ENCODE assay signal across 7 cellular contexts in genomic region chr17:78748730-78749317, GRCh38. TPM values are rescaled to one million over a fixed set of nuclear protein-coding genes. Genes with fewer than 3 reads are reported as not detected.
DNase-seq lines count a peak whose midpoint lies in the region; ATAC-seq and TF ChIP-seq lines count a peak whose summit lies in the region.

No MANE protein-coding gene starts in this region.

- H2BK15ac ChIP-seq in neuronal stem cell (ENCODE audit: low read length): no peak overlapping the region

- H3K14ac ChIP-seq in neuronal stem cell (ENCODE audit: low read length): no peak overlapping the region

- no peak overlapping the region for H2AFZ ChIP-seq in OCI-LY7 (ENCODE audit: low read length)
- no peak overlapping the region for H2AFZ ChIP-seq in neuronal stem cell (ENCODE audit: low read length)

- ATAC-seq in GM21723 (IDR thresholded peaks at IDR 0.05; ENCODE audit: unreplicated experiment): peak; percentile 52
- ATAC-seq in activated T-helper 17 cell treated with anti-CD3 and anti-CD28 coated beads, Interleukin-2, amount 50 U/mL, for 72 hours (replicated peaks): peak; percentile 74
- ATAC-seq in heart right ventricle: peak; percentile 74 to 87 (median 78)
- ATAC-seq in WTC11: no peak

- POLR2A ChIA-PET in OCI-LY7 (lab: Charles Lee) (interaction anchor here (1.4 to 3.0 kb wide), 4 partner anchors 9 to 32 kb away, joined by 6 to 9 read pairs (median 8); no protein-coding TSS in a partner anchor), WTC11 (lab: Charles Lee) (no interaction called here)

- no TSS peak for BruUV-seq in OCI-LY7 (replicated peaks; lab: Mats Ljungman, UMichigan)

- no peak overlapping the region for H4K91ac ChIP-seq in neuronal stem cell (ENCODE audit: low read depth, low read length, poor library complexity)

- no peak overlapping the region for H3K4ac ChIP-seq in neuronal stem cell (ENCODE audit: low read length)

- H3K4me3 Mint-ChIP-seq in activated T-helper 17 cell treated with anti-CD3 and anti-CD28 coated beads, Interleukin-2, amount 50 U/mL, for 72 hours: peak overlapping the region; percentile 84
- no peak overlapping the region for H3K4me3 Mint-ChIP-seq in WTC11

- peak overlapping the region; percentile 42 for H3K27ac ChIP-seq in OCI-LY7 (ENCODE audit: low read depth, low read length, poor library complexity, severe bottlenecking)
- H3K27ac ChIP-seq in heart right ventricle: peak overlapping the region; percentile 12 to 87 (median 60)
- no peak overlapping the region for H3K27ac ChIP-seq in neuronal stem cell (replicated peaks; ENCODE audit: low read length)

- intact Hi-C loops in OCI-LY7 (cut with micrococcal nuclease; ENCODE audit: unreplicated experiment): loop anchor here (5.0 kb wide), 1 partner anchor 252 kb away; no protein-coding TSS in a partner anchor
- intact Hi-C loops in heart right ventricle (cut with DNase I): loop anchor here in 5 of 10 donors (5.0 kb wide), 4 partner anchors 33 to 252 kb away; partner anchors contain the start of gene CYTH1 (in 2 of the 5)

- no peaks in the 10 kb centered on the region for H3K9me3 Mint-ChIP-seq in activated T-helper 17 cell treated with anti-CD3 and anti-CD28 coated beads, Interleukin-2, amount 50 U/mL, for 72 hours
- no peaks in the 10 kb centered on the region for H3K9me3 Mint-ChIP-seq in WTC11

- H3K9me3 ChIP-seq in OCI-LY7 (ENCODE audit: low read length): no peaks in the 10 kb centered on the region
- H3K9me3 ChIP-seq in heart right ventricle: no peaks in the 10 kb centered on the region
- H3K9me3 ChIP-seq in neuronal stem cell (replicated peaks in 1 of 2; ENCODE audit: control insufficient read depth in 2 of 2, insufficient read depth in 1 of 2, low read depth in 1 of 2, low read length in 2 of 2): no peaks in the 10 kb centered on the region

- WGBS in heart right ventricle, 2 donors: 77 to 78% methylated on average over 8 of the region's 8 CpGs
- no CpG with 5 or more reads among the region's 8 CpGs for WGBS in neuronal stem cell (ENCODE audit: extremely low coverage in 2 of 2, insufficient read length in 2 of 2, insufficient replicate concordance in 1 of 2), 2 donors

- H3K27me3 Mint-ChIP-seq in activated T-helper 17 cell treated with anti-CD3 and anti-CD28 coated beads, Interleukin-2, amount 50 U/mL, for 72 hours: no peaks in the 10 kb centered on the region
- H3K27me3 Mint-ChIP-seq in WTC11 (ENCODE audit: low read depth): no peaks in the 10 kb centered on the region

- H3K27me3 ChIP-seq in heart right ventricle (no peaks in the 10 kb centered on the region), neuronal stem cell (ENCODE audit: control insufficient read depth in 3 of 3, insufficient read depth in 3 of 3, low read depth in 1 of 3, low read length in 3 of 3) (no peaks in the 10 kb centered on the region)

- peaks cover 99% of the 10 kb centered on the region for H3K79me2 ChIP-seq in OCI-LY7 (ENCODE audit: insufficient read depth, low read depth, low read length)

- CTCF ChIA-PET in OCI-LY7 (lab: Charles Lee; ENCODE audit: unreplicated experiment): interaction anchor here (0.5 kb wide), 1 partner anchor 377 kb away, joined by 4 read pairs; no protein-coding TSS in a partner anchor
- CTCF ChIA-PET in WTC11 (lab: Charles Lee): no interaction called here

- peak; percentile 53 for DNase-seq in OCI-LY7 (ENCODE audit: low spot score)
- peak; percentile 48 to 53 for DNase-seq in heart right ventricle
- DNase-seq in stimulated activated CD4-positive, alpha-beta T cell treated with anti-CD3 and anti-CD28 coated beads, Interleukin-4, amount 100 ng/mL, for 4 hours: peak; percentile 44 to 74
- DNase-seq in neuronal stem cell (ENCODE audit: low spot score): no peak
- no peak for DNase-seq in WTC11 (ENCODE audit: low spot score)

- no peak overlapping the region for H4K8ac ChIP-seq in neuronal stem cell (ENCODE audit: low read depth, low read length)

- H3K36me3 ChIP-seq in OCI-LY7 (ENCODE audit: insufficient read depth, low read length) (no peaks in the 10 kb centered on the region), heart right ventricle (peaks cover 0 to 6% (median 0%) of the 10 kb centered on the region in 9 donors), neuronal stem cell (replicated peaks in 1 of 2; ENCODE audit: control insufficient read depth in 2 of 2, insufficient read depth in 2 of 2, low read length in 2 of 2) (no peaks in the 10 kb centered on the region)

- H3K4me1 Mint-ChIP-seq in activated T-helper 17 cell treated with anti-CD3 and anti-CD28 coated beads, Interleukin-2, amount 50 U/mL, for 72 hours: peaks cover 67% of the 10 kb centered on the region
- peaks cover 31% of the 10 kb centered on the region for H3K4me1 Mint-ChIP-seq in WTC11

- peaks cover 82% of the 10 kb centered on the region for H3K4me1 ChIP-seq in OCI-LY7 (ENCODE audit: insufficient read depth, low read length, poor library complexity, severe bottlenecking)
- peaks cover 7 to 93% (median 57%) of the 10 kb centered on the region in 9 donors for H3K4me1 ChIP-seq in heart right ventricle
- H3K4me1 ChIP-seq in neuronal stem cell (ENCODE audit: control insufficient read depth in 2 of 2, insufficient read depth in 1 of 2, low read depth in 1 of 2, low read length in 2 of 2): peaks cover 0 to 2% of the 10 kb centered on the region in 2 donors

- peaks cover 73% of the 10 kb centered on the region for H3K36me3 Mint-ChIP-seq in activated T-helper 17 cell treated with anti-CD3 and anti-CD28 coated beads, Interleukin-2, amount 50 U/mL, for 72 hours (ENCODE audit: low read depth)
- no peaks in the 10 kb centered on the region for H3K36me3 Mint-ChIP-seq in WTC11

- H3K9me2 ChIP-seq in OCI-LY7 (ENCODE audit: insufficient read depth, low read length): no peaks in the 10 kb centered on the region

- H3K27ac Mint-ChIP-seq in activated T-helper 17 cell treated with anti-CD3 and anti-CD28 coated beads, Interleukin-2, amount 50 U/mL, for 72 hours: peak overlapping the region; percentile 100
- no peak overlapping the region for H3K27ac Mint-ChIP-seq in WTC11

- H3K79me1 ChIP-seq in neuronal stem cell (ENCODE audit: low read depth, low read length): peaks cover under 1% of the 10 kb centered on the region

- H2BK12ac ChIP-seq in neuronal stem cell (ENCODE audit: low read length): no peak overlapping the region

- no peak overlapping the region for H2BK5ac ChIP-seq in neuronal stem cell (ENCODE audit: low read length)

- no peak overlapping the region for H2AK5ac ChIP-seq in neuronal stem cell (ENCODE audit: low read depth, low read length)

- H3K4me2 ChIP-seq in OCI-LY7 (ENCODE audit: low read length) (peak overlapping the region; percentile 74), neuronal stem cell (ENCODE audit: insufficient read depth, low read length, poor library complexity, severe bottlenecking) (no peak overlapping the region)

- H4K20me1 ChIP-seq in OCI-LY7 (ENCODE audit: insufficient read depth, low read length): peaks cover 4% of the 10 kb centered on the region; the same call in 1 of the 2 replicates

- no peak overlapping the region for H3K18ac ChIP-seq in neuronal stem cell (ENCODE audit: low read length)

- no peak for TF ChIP-seq CTCF in OCI-LY7 (conservative IDR thresholded peaks at IDR 0.05; ENCODE audit: low read length)
- TF ChIP-seq CTCF in heart right ventricle (IDR thresholded peaks at IDR 0.05): no peak
- no peak for TF ChIP-seq CTCF in WTC11 (IDR thresholded peaks at IDR 0.05)

- H2BK120ac ChIP-seq in neuronal stem cell (ENCODE audit: low read depth, low read length): no peak overlapping the region

- no peak overlapping the region for H3K9ac ChIP-seq in neuronal stem cell (ENCODE audit: low read depth, low read length, poor library complexity)

- H3K4me3 ChIP-seq in OCI-LY7 (ENCODE audit: low read depth, low read length, poor library complexity, severe bottlenecking) (peak overlapping the region; percentile 55), heart right ventricle (peak overlapping the region in 2 of 10 donors; percentile 7 to 16), neuronal stem cell (ENCODE audit: low read length in 2 of 2) (no peak overlapping the region)

- H3K23ac ChIP-seq in neuronal stem cell (ENCODE audit: low read depth, low read length, poor library complexity): no peak overlapping the region

TF ChIP-seq in WTC11, 78 proteins besides CTCF, POLR2A, EP300 and RAD21:
- TF ChIP-seq TCF7 (CRISPR knock-in tag; IDR thresholded peaks at IDR 0.05; ENCODE audit: low read depth) (no peak), JUN (CRISPR knock-in tag; IDR thresholded peaks at IDR 0.05) (no peak), ZNF671 (CRISPR knock-in tag; IDR thresholded peaks at IDR 0.05) (no peak)

RNA-seq across cellular contexts. Expression of gene CYTH1, which starts 33.2 kb away (rescaled TPM):
- 73.0 and 88.1 TPM in 2 replicates for total RNA-seq in OCI-LY7 (2014; rRNA removed; shearing (Covaris generic))
- total RNA-seq in OCI-LY7 (2022) (148 and 156 TPM in 2 replicates), heart right ventricle (10 to 100 TPM; 23.5 to 46.9 (median 34.8) TPM), WTC11 (2021) (15.1 to 20.0 TPM (median 15.8 TPM) in 3 replicates)
- total RNA-seq in activated T-helper 17 cell treated with anti-CD3 and anti-CD28 coated beads, Interleukin-2, amount 50 U/mL, for 72 hours: 100 to 1,000 TPM; 173 to 195 TPM
- polyA plus RNA-seq in heart right ventricle: 10 to 100 TPM; 22.3 to 31.5 TPM
- polyA plus RNA-seq in neuronal stem cell (2013, experiment 1 of 2): 13.3 TPM
- polyA plus RNA-seq in neuronal stem cell (2013, experiment 2 of 2): 13.8 TPM

Comparison
In these comparisons a context has a peak if more than half of its experiments do, and no peak if none do; other contexts are left out.
1. DNase-seq: peak in OCI-LY7 (single experiment), heart right ventricle (2 of 2) and stimulated activated CD4-positive, alpha-beta T cell treated with anti-CD3 and anti-CD28 coated beads, Interleukin-4, amount 100 ng/mL, for 4 hours (2 of 2); none in neuronal stem cell (single experiment) and WTC11 (single experiment).